30 cellular contexts compared by ENCODE assay signal in the genomic region with DNA sequence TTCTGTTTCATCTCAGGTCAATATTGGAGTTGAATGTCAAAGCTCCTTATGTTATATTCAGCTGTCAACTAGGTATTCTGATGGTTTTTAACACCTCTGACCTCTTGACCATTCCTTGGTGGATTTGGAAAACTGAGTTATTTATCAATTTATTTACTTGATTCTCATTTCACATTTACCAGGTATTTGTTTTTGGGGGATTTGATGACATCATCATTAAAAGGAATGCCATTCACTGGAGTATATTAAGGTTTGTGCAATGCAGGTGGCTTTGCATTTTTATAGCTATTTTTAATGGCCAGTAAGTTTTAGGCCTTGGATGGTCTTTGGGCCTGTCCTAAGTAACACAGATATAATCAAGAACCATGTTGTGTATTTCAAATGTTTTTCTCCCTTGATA.
"Had no signal": no experiment of that assay in that cellular context is flagged by ENCODE, and none has a peak within 500 bp of the region (broad histone marks: within the 10 kb centered on the region; RNA-seq: fewer than 3 reads in every experiment).

No MANE protein-coding gene starts in this region.

- H3K36me3 ChIP-seq: ascending aorta, cardiac muscle cell had no signal

- FAIRE-seq: bronchial epithelial cell, TTC549 had no signal

- H3K4me1 ChIP-seq: ascending aorta had no signal

- H3K27ac ChIP-seq: ascending aorta, cardiac muscle cell, VCaP had no signal

- H3K27me3 ChIP-seq: ascending aorta, cardiac muscle cell had no signal

- ATAC-seq: activated CD4-positive, alpha-beta T cell treated with anti-CD3 and anti-CD28 coated beads for 36 hours; activated CD8-positive, alpha-beta memory T cell treated with anti-CD3 and anti-CD28 coated beads, Interleukin-2, amount 10 ng/mL, durations not matched to agents 7 days and 5 days; activated CD8-positive, alpha-beta T cell treated with anti-CD3 and anti-CD28 coated beads, Interleukin-2, amount 10 ng/mL, durations not matched to agents 7 days and 5 days; activated naive CD8-positive, alpha-beta T cell treated with anti-CD3 and anti-CD28 coated beads, Interleukin-2, amount 50 U/mL, for 24 hours; T-helper 17 cell had no signal

- DNase-seq: activated B cell treated with CpG ODN at 0.5 μM for 24 hours; activated CD4-positive, alpha-beta memory T cell treated with anti-CD3 and anti-CD28 coated beads, Interleukin-2, amount 10 ng/mL, durations not matched to agents 7 days and 5 days; activated CD4-positive, alpha-beta T cell treated with anti-CD3 and anti-CD28 coated beads for 1 hour; activated CD4-positive, alpha-beta T cell treated with anti-CD3 and anti-CD28 coated beads for 36 hours; activated CD4-positive, alpha-beta T cell treated with anti-CD3 and anti-CD28 coated beads for 48 hours; activated CD4-positive, alpha-beta T cell treated with anti-CD3 and anti-CD28 coated beads, Interleukin-2, amount 10 ng/mL, durations not matched to agents 7 days and 5 days; activated CD4-positive, alpha-beta T cell treated with anti-CD3 and anti-CD28 coated beads, Interleukin-2, amount 50 U/mL, for 48 hours; activated CD8-positive, alpha-beta memory T cell treated with anti-CD3 and anti-CD28 coated beads for 24 hours; activated CD8-positive, alpha-beta memory T cell treated with anti-CD3 and anti-CD28 coated beads, Interleukin-2, amount 10 ng/mL, durations not matched to agents 7 days and 5 days; activated CD8-positive, alpha-beta memory T cell treated with anti-CD3 and anti-CD28 coated beads, Interleukin-2, amount 50 U/mL, for 48 hours; activated CD8-positive, alpha-beta T cell treated with anti-CD3 and anti-CD28 coated beads, Interleukin-2, amount 10 ng/mL, durations not matched to agents 7 days and 5 days; activated effector memory CD4-positive, alpha-beta T cell treated with Interleukin-2 at 50 U/mL for 16 hours; activated gamma-delta T cell; activated naive CD4-positive, alpha-beta T cell treated with anti-CD3 and anti-CD28 coated beads, Interleukin-2, amount 10 ng/mL, durations not matched to agents 7 days and 5 days; activated naive CD4-positive, alpha-beta T cell treated with Interleukin-2 at 50 U/mL for 16 hours; activated naive CD8-positive, alpha-beta T cell treated with anti-CD3 and anti-CD28 coated beads, Interleukin-2, amount 10 ng/mL, durations not matched to agents 7 days and 5 days; activated naive CD8-positive, alpha-beta T cell treated with anti-CD3 and anti-CD28 coated beads, Interleukin-2, amount 50 U/mL, for 24 hours; activated T-cell treated with anti-CD3 and anti-CD28 coated beads, Interleukin-2, amount 50 U/mL, for 24 hours; activated T-cell treated with anti-CD3 and anti-CD28 coated beads, Interleukin-2, amount 50 U/mL, for 48 hours; amygdala; anterior cingulate cortex; caudate nucleus; cerebellar nuclear complex; T-helper 17 cell; T-helper 9 cell had no signal

- H3K9me3 ChIP-seq: ascending aorta had no signal

- H3K4me3 ChIP-seq: ascending aorta, cardiac muscle cell had no signal
